Comparison of ENCODE assay signal across 6 cellular contexts in the genomic region with DNA sequence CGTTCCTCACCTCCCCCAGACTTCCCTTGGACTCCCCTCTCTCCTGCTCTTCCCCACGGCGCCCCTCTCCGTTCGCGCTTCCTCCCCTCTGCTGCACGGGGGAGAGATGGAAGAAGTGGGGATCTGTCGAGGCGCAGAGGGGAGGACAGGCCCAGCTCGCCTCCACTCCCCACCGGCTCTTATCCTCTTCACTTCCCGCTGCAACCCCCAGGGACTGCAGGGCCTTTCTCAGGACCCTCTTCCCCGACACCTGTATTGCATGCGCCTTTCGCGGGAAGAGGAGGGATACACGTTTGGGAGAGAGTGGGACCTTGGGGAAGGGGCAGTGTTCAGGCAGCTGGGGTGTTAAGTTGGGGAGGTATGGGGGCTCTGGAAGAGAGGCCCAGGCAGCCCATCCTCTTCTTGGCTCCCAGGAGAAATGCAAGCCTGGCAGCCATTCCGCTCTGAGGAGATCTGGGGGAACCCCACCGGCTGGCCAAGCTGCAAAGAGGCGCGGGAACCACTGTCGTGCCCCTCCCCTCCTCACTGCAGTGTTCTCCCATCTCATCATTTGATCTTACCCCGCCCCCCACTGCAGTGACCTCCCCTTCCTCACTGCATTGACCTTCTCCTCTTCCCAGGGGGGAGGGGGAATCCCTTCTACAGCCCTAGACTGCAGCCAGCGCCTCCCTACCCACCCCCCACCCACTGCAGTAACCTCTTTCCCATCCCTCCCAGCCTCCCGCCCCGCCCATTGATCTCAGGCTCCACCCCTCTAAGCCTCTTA. TPM values are rescaled to one million over a fixed set of nuclear protein-coding genes. Genes with fewer than 3 reads are reported as not detected.
DNase-seq lines count a peak whose midpoint lies in the region; ATAC-seq and TF ChIP-seq lines count a peak whose summit lies in the region.

No MANE protein-coding gene starts in this region.

- H3K36me3 ChIP-seq in mucosa of descending colon (ENCODE audit: low read depth) = no peaks in the 10 kb centered on the region

- H3K27ac Mint-ChIP-seq in activated naive CD8-positive, alpha-beta T cell = peak overlapping the region; percentile 84

- peaks cover 29% of the 10 kb centered on the region for H3K4me1 Mint-ChIP-seq in activated naive CD8-positive, alpha-beta T cell (ENCODE audit: low read depth)

- no peaks in the 10 kb centered on the region for H3K9me3 ChIP-seq in mucosa of descending colon

- intact Hi-C loops in mucosa of descending colon (cut with DNase I, micrococcal nuclease) = loop anchor here in 1 of 2 donors (10.0 kb wide), 1 partner anchor 180 kb away; a partner anchor contains a TSS

- H3K27me3 Mint-ChIP-seq in activated naive CD8-positive, alpha-beta T cell = no peaks in the 10 kb centered on the region

- H3K4me3 Mint-ChIP-seq in activated naive CD8-positive, alpha-beta T cell = peak overlapping the region; percentile 93

- DNase-seq in NCI-H2029 (lab: John Stamatoyannopoulos, UW) (peak; percentile 26), NCI-H2029 treated with DMSO at 0.1 percent for 48 hours (lab: John Stamatoyannopoulos, UW) (no peak), mucosa of descending colon (peak in 1 of 3 donors; percentile 56), NCI-H1048 (lab: John Stamatoyannopoulos, UW) (no peak)

- H3K4me3 ChIP-seq in mucosa of descending colon = peak overlapping the region; percentile 19

- TF ChIP-seq CTCF in mucosa of descending colon (IDR thresholded peaks at IDR 0.05) = no peak

- H3K36me3 Mint-ChIP-seq in activated naive CD8-positive, alpha-beta T cell = peaks cover 2% of the 10 kb centered on the region

- ATAC-seq in mucosa of descending colon (peak; percentile 2), GM19395 (IDR thresholded peaks at IDR 0.05; ENCODE audit: unreplicated experiment) (no peak)

- peaks cover 16% of the 10 kb centered on the region for H3K4me1 ChIP-seq in mucosa of descending colon (ENCODE audit: low read depth)

- H3K9me3 Mint-ChIP-seq in activated naive CD8-positive, alpha-beta T cell (ENCODE audit: low read depth) = no peaks in the 10 kb centered on the region

RNA-seq across cellular contexts. Expression of a gene that starts 0.8 kb away (rescaled TPM):
- 10 to 100 TPM in 1 of 3 donors, 1 to 10 TPM in 2; 4.5 to 67.3 (median 7.6) TPM for total RNA-seq in mucosa of descending colon

RNA-seq across cellular contexts. Expression of a gene that starts 10.6 kb away (rescaled TPM):
- total RNA-seq in mucosa of descending colon = 10 to 100 TPM in 1 of 3 donors, 1 to 10 TPM in 2; 4.7 to 11.8 (median 4.9) TPM

RNA-seq across cellular contexts. Expression of a gene that starts 12.6 kb away (rescaled TPM):
- 100 to 1,000 TPM in 1 of 3 donors, 10 to 100 TPM in 2; 68.5 to 208 (median 82.4) TPM for total RNA-seq in mucosa of descending colon

RNA-seq across cellular contexts. Expression of a gene that starts 28.4 kb away (rescaled TPM):
- total RNA-seq in mucosa of descending colon = not detected

RNA-seq across cellular contexts. Expression of a gene that starts 28.6 kb away (rescaled TPM):
- total RNA-seq in mucosa of descending colon = 100 to 1,000 TPM; 113 to 175 (median 130) TPM
